Comparison of ENCODE assay signal across 8 cellular contexts in genomic region chr7:133253522-133253882, GRCh38. TPM values are rescaled to one million over a fixed set of nuclear protein-coding genes. Genes with fewer than 3 reads are reported as not detected.
A peak's percentile ranks its signal among the peaks of the same experiment; 100 is the strongest.
DNase-seq lines count a peak whose midpoint lies in the region; ATAC-seq, FAIRE-seq and TF ChIP-seq lines count a peak whose summit lies in the region.

No MANE protein-coding gene starts in this region.

- FAIRE-seq in RCC 7860 (lab: Jason Lieb, UNC): no peak

- peaks cover 2% of the 10 kb centered on the region for H3K4me1 ChIP-seq in rectal smooth muscle tissue (ENCODE audit: control insufficient read depth, insufficient read depth, low read length)

- no peak for ATAC-seq in HG02588 (IDR thresholded peaks at IDR 0.05; ENCODE audit: unreplicated experiment)
- no peak for ATAC-seq in HG03378 (IDR thresholded peaks at IDR 0.05; ENCODE audit: unreplicated experiment)

- peak overlapping the region; percentile 95 for H3K4me3 ChIP-seq in rectal smooth muscle tissue (ENCODE audit: low read length)

- H3K27me3 ChIP-seq in rectal smooth muscle tissue (ENCODE audit: control insufficient read depth, insufficient read depth, low read length): no peaks in the 10 kb centered on the region

- H3K27me3 Mint-ChIP-seq in activated T-cell treated with anti-CD3 and anti-CD28 coated beads, Interleukin-2, amount 50 U/mL, for 24 hours: no peaks in the 10 kb centered on the region
- peaks cover 1% of the 10 kb centered on the region for H3K27me3 Mint-ChIP-seq in glutamatergic neuron (ENCODE audit: unreplicated experiment)

- peak overlapping the region; percentile 95 for H3K27ac Mint-ChIP-seq in activated T-cell treated with anti-CD3 and anti-CD28 coated beads, Interleukin-2, amount 50 U/mL, for 24 hours
- peak overlapping the region; percentile 92 for H3K27ac Mint-ChIP-seq in glutamatergic neuron (ENCODE audit: unreplicated experiment)

- peak overlapping the region; percentile 93 for H3K4me3 Mint-ChIP-seq in activated T-cell treated with anti-CD3 and anti-CD28 coated beads, Interleukin-2, amount 50 U/mL, for 24 hours
- H3K4me3 Mint-ChIP-seq in glutamatergic neuron (ENCODE audit: unreplicated experiment): peak overlapping the region; percentile 96

- H3K36me3 ChIP-seq in rectal smooth muscle tissue (ENCODE audit: control insufficient read depth, insufficient read depth, low read length): no peaks in the 10 kb centered on the region

- DNase-seq in GM03348 (ENCODE audit: low spot score) (peak; percentile 13), HT-29 (ENCODE audit: low spot score) (peak; percentile 47), glutamatergic neuron (no peak), RCC 7860 (ENCODE audit: low spot score) (no peak)
- peak; percentile 38 for DNase-seq in activated T-cell treated with anti-CD3 and anti-CD28 coated beads, Interleukin-2, amount 50 U/mL, for 24 hours

- no peaks in the 10 kb centered on the region for H3K9me3 Mint-ChIP-seq in activated T-cell treated with anti-CD3 and anti-CD28 coated beads, Interleukin-2, amount 50 U/mL, for 24 hours
- H3K9me3 Mint-ChIP-seq in glutamatergic neuron (ENCODE audit: unreplicated experiment): peaks cover 2% of the 10 kb centered on the region

- H3K9ac ChIP-seq in rectal smooth muscle tissue (ENCODE audit: low read length): peak overlapping the region; percentile 67

- peaks cover 28% of the 10 kb centered on the region for H3K36me3 Mint-ChIP-seq in activated T-cell treated with anti-CD3 and anti-CD28 coated beads, Interleukin-2, amount 50 U/mL, for 24 hours (ENCODE audit: low read depth)
- H3K36me3 Mint-ChIP-seq in glutamatergic neuron (ENCODE audit: unreplicated experiment): no peaks in the 10 kb centered on the region

- no peak for TF ChIP-seq CTCF in glutamatergic neuron (IDR thresholded peaks at IDR 0.05; ENCODE audit: partially characterized antibody, unreplicated experiment)

- H3K4me1 Mint-ChIP-seq in activated T-cell treated with anti-CD3 and anti-CD28 coated beads, Interleukin-2, amount 50 U/mL, for 24 hours (ENCODE audit: low read depth): peaks cover 44% of the 10 kb centered on the region
- H3K4me1 Mint-ChIP-seq in glutamatergic neuron (ENCODE audit: low read depth, unreplicated experiment): peaks cover 2% of the 10 kb centered on the region

- H3K27ac ChIP-seq in rectal smooth muscle tissue (ENCODE audit: low read depth, low read length): peak overlapping the region; percentile 81

RNA-seq across cellular contexts. Expression of gene EXOC4, which starts 0.6 kb away (rescaled TPM):
- 59.8 and 63.2 TPM in 2 replicates for total RNA-seq in HT-29 (2014; rRNA removed; shearing (Covaris generic))
- total RNA-seq in glutamatergic neuron (ENCODE audit: unreplicated experiment): 73.8 TPM

Comparison
In these comparisons a context has a peak if more than half of its experiments do, and no peak if none do; other contexts are left out.
1. DNase-seq: peak in GM03348 (single experiment), HT-29 (single experiment) and activated T-cell treated with anti-CD3 and anti-CD28 coated beads, Interleukin-2, amount 50 U/mL, for 24 hours (single experiment); none in glutamatergic neuron (single experiment) and RCC 7860 (single experiment).